10 cellular contexts compared by ENCODE assay signal in genomic region chr3:120285508-120285841, GRCh38. TPM values are rescaled to one million over a fixed set of nuclear protein-coding genes. Genes with fewer than 3 reads are reported as not detected.
DNase-seq lines count a peak whose midpoint lies in the region; ATAC-seq and TF ChIP-seq lines count a peak whose summit lies in the region.
"Had no signal": no experiment of that assay in that cellular context is flagged by ENCODE, and none has a peak within 500 bp of the region (broad histone marks: within the 10 kb centered on the region; RNA-seq: fewer than 3 reads in every experiment).

No MANE protein-coding gene starts in this region.

- H3K4me3 ChIP-seq in NT2/D1 (ENCODE audit: insufficient read length, low read depth) = peak overlapping the region; percentile 42
- peak overlapping the region; percentile 23 for H3K4me3 ChIP-seq in colonic mucosa
- H3K4me3 ChIP-seq in tibial artery = peak overlapping the region; percentile 47 to 61

- H3K27ac ChIP-seq in colonic mucosa (no peak overlapping the region), tibial artery (no peak overlapping the region)

- H3K9me3 Mint-ChIP-seq in mesothelial cell of epicardium = peaks cover 10% of the 10 kb centered on the region

- peak overlapping the region; percentile 54 for H3K4me3 Mint-ChIP-seq in mesothelial cell of epicardium

- peaks cover 4% of the 10 kb centered on the region for H3K36me3 Mint-ChIP-seq in mesothelial cell of epicardium
- H3K36me3 Mint-ChIP-seq: stimulated activated naive B cell treated with anti-CD40 and anti-IgM and Interleukin-4, amounts not matched to agents 10 μg/mL and 1 μg/mL and 100 μg/mL, for 72 hours had no signal

- TF ChIP-seq CTCF in colonic mucosa (IDR thresholded peaks at IDR 0.05) (no peak), mesothelial cell of epicardium (IDR thresholded peaks at IDR 0.05; ENCODE audit: unreplicated experiment) (no peak), tibial artery (IDR thresholded peaks at IDR 0.05) (no peak)

- DNase-seq in NT2/D1 (ENCODE audit: low read depth, low spot score) (no peak), colonic mucosa (no peak), mesothelial cell of epicardium (ENCODE audit: low spot score in 2 of 2, unreplicated experiment in 2 of 2) (no peak), tibial artery (no peak), globus pallidus (ENCODE audit: low spot score) (no peak)
- DNase-seq: kidney; small intestine; stimulated activated naive B cell treated with anti-CD40 and anti-IgM and Interleukin-4, amounts not matched to agents 10 μg/mL and 1 μg/mL and 100 μg/mL, for 72 hours had no signal

- no peak for ATAC-seq in GM21723 (IDR thresholded peaks at IDR 0.05; ENCODE audit: unreplicated experiment)
- ATAC-seq in HG03469 (IDR thresholded peaks at IDR 0.05; ENCODE audit: unreplicated experiment) = no peak

- H3K9me3 ChIP-seq in NT2/D1 (ENCODE audit: insufficient read depth, low read length) (no peaks in the 10 kb centered on the region; the same call in 1 of the 2 replicates), colonic mucosa (no peaks in the 10 kb centered on the region), tibial artery (no peaks in the 10 kb centered on the region)

- peaks cover 4% of the 10 kb centered on the region for H3K27me3 Mint-ChIP-seq in mesothelial cell of epicardium (ENCODE audit: low read depth)

- peak overlapping the region; percentile 23 for H3K9ac ChIP-seq in NT2/D1 (ENCODE audit: insufficient read length, low read depth)
- no peak overlapping the region for H3K9ac ChIP-seq in colonic mucosa (ENCODE audit: low read depth in 2 of 2, low read length in 2 of 2)

- H3K36me3 ChIP-seq in NT2/D1 (ENCODE audit: insufficient read depth, insufficient read length, low read length) = no peaks in the 10 kb centered on the region
- H3K36me3 ChIP-seq in colonic mucosa = no peaks in the 10 kb centered on the region
- H3K36me3 ChIP-seq in tibial artery = no peaks in the 10 kb centered on the region

- intact Hi-C loops in colonic mucosa (cut with DNase I) (no loop called here), tibial artery (cut with DNase I; ENCODE audit: low total_unique reads) (no loop called here)

- peaks cover 20% of the 10 kb centered on the region for H3K4me1 Mint-ChIP-seq in mesothelial cell of epicardium

- H3K4me1 ChIP-seq in NT2/D1 (ENCODE audit: insufficient read depth, insufficient read length) (no peaks in the 10 kb centered on the region), colonic mucosa (no peaks in the 10 kb centered on the region), tibial artery (peaks cover 0 to 9% (median 7%) of the 10 kb centered on the region in 4 donors)

- H3K27ac Mint-ChIP-seq in mesothelial cell of epicardium = peak overlapping the region; percentile 89
- H3K27ac Mint-ChIP-seq: stimulated activated naive B cell treated with anti-CD40 and anti-IgM and Interleukin-4, amounts not matched to agents 10 μg/mL and 1 μg/mL and 100 μg/mL, for 72 hours had no signal

- H3K27me3 ChIP-seq in NT2/D1 (ENCODE audit: insufficient read depth, insufficient read length) = peaks cover 21% of the 10 kb centered on the region
- peaks cover 8% of the 10 kb centered on the region for H3K27me3 ChIP-seq in colonic mucosa
- H3K27me3 ChIP-seq in tibial artery = no peaks in the 10 kb centered on the region

RNA-seq across cellular contexts. Expression of gene GPR156, which starts 0.5 kb away (rescaled TPM):
- under 1 TPM in 1 of 2 donors, not detected in 1; 0.07 TPM for total RNA-seq in colonic mucosa
- total RNA-seq in mesothelial cell of epicardium = 11.4 to 11.8 TPM (median 11.7 TPM) in 3 replicates

Comparison
In these comparisons a context has a peak if more than half of its experiments do, and no peak if none do; other contexts are left out.
1. RNA of gene GPR156, which starts 0.5 kb away (total RNA-seq): 11.4 to 11.8 TPM in mesothelial cell of epicardium; 0.07 TPM in colonic mucosa; every median in the first group is over 10 times any median in the second.
2. Peak in every context shown above with its lines, with median percentiles within 50 percentile points of each other: H3K4me3 ChIP-seq.